8 cellular contexts compared by ENCODE assay signal in genomic region chr10:128047337-128047736, GRCh38.
DNase-seq lines count a peak whose midpoint lies in the region; ATAC-seq, FAIRE-seq and TF ChIP-seq lines count a peak whose summit lies in the region.

No MANE protein-coding gene starts in this region.

- dilution Hi-C loops in endothelial cell of umbilical vein (cut with MboI; ENCODE audit: extremely low pct_ligation_motif_present, low sequenced_read_pairs) = no loop called here

- no peaks in the 10 kb centered on the region for H3K9me3 ChIP-seq in Karpas-422 (ENCODE audit: low read length)
- no peaks in the 10 kb centered on the region for H3K9me3 ChIP-seq in endothelial cell of umbilical vein (replicated peaks; ENCODE audit: control insufficient read depth, insufficient read depth, low read length)

- intact Hi-C loops in endothelial cell of umbilical vein (cut with micrococcal nuclease) = no loop called here

- FAIRE-seq in endothelial cell of umbilical vein (lab: Jason Lieb, UNC) = peak; percentile 93

- BruUV-seq in endothelial cell of umbilical vein (replicated peaks; lab: Mats Ljungman, UMichigan) = no TSS peak

- H3K9ac ChIP-seq in Karpas-422 (ENCODE audit: low read length) (peak overlapping the region; percentile 77), endothelial cell of umbilical vein (replicated peaks; ENCODE audit: extremely low read depth, insufficient read depth, low read length) (peak overlapping the region; percentile 20)

- no peaks in the 10 kb centered on the region for H3K9me1 ChIP-seq in endothelial cell of umbilical vein (replicated peaks; ENCODE audit: control insufficient read depth, extremely low read depth, insufficient read depth, low read length)

- peak overlapping the region; percentile 70 for H3K27ac ChIP-seq in Karpas-422 (ENCODE audit: low read length)
- peak overlapping the region; percentile 58 for H3K27ac ChIP-seq in endothelial cell of umbilical vein (ENCODE audit: insufficient read depth, low read depth, low read length)
- H3K27ac ChIP-seq in temporal lobe (ENCODE audit: low read depth, low read length) = peak overlapping the region; percentile 18

- in situ Hi-C loops in Caki2 (cut with HindIII; ENCODE audit: low pct_unique_long_range_greater_than_20kb, low sequenced_read_pairs) = no loop called here

- no peaks in the 10 kb centered on the region for H3K9me3 Mint-ChIP-seq in activated CD8-positive, alpha-beta T cell treated with anti-CD3 and anti-CD28 coated beads, Interleukin-2, amount 10 ng/mL, durations not matched to agents 7 days and 5 days (ENCODE audit: insufficient read depth)
- no peaks in the 10 kb centered on the region for H3K9me3 Mint-ChIP-seq in nephron

- H3K36me3 ChIP-seq in Karpas-422 (ENCODE audit: insufficient read depth, low read length) (no peaks in the 10 kb centered on the region), endothelial cell of umbilical vein (ENCODE audit: control insufficient read depth in 2 of 2, extremely low read depth in 1 of 2, insufficient read depth in 2 of 2, low read length in 2 of 2) (peaks cover 9 to 45% of the 10 kb centered on the region in 2 experiments)

- H3K4me2 ChIP-seq in Karpas-422 (ENCODE audit: low read depth, low read length, poor library complexity, severe bottlenecking) (peak overlapping the region; percentile 85), endothelial cell of umbilical vein (ENCODE audit: insufficient read depth, low read length) (peak overlapping the region; percentile 11)

- no peaks in the 10 kb centered on the region for H3K27me3 ChIP-seq in Karpas-422 (ENCODE audit: low read length)
- no peaks in the 10 kb centered on the region for H3K27me3 ChIP-seq in endothelial cell of umbilical vein (ENCODE audit: control insufficient read depth in 2 of 2, insufficient read depth in 2 of 2, low read length in 2 of 2)

- ATAC-seq in GM21576 (IDR thresholded peaks at IDR 0.05; ENCODE audit: unreplicated experiment) = peak; percentile 98
- ATAC-seq in activated CD8-positive, alpha-beta T cell treated with anti-CD3 and anti-CD28 coated beads, Interleukin-2, amount 10 ng/mL, durations not matched to agents 7 days and 5 days = peak; percentile 100

- peaks cover 22% of the 10 kb centered on the region for H3K79me2 ChIP-seq in Karpas-422 (ENCODE audit: low read length)
- peaks cover 4% of the 10 kb centered on the region for H3K79me2 ChIP-seq in endothelial cell of umbilical vein (ENCODE audit: control insufficient read depth, insufficient read depth, low read length)

- H4K20me1 ChIP-seq in Karpas-422 (ENCODE audit: insufficient read depth, low read depth, low read length) (no peaks in the 10 kb centered on the region), endothelial cell of umbilical vein (replicated peaks; ENCODE audit: control insufficient read depth, extremely low read depth, insufficient read depth, low read length) (no peaks in the 10 kb centered on the region)

- peak overlapping the region; percentile 73 for H3K4me3 ChIP-seq in Karpas-422 (ENCODE audit: low read length)
- no peak overlapping the region for H3K4me3 ChIP-seq in endothelial cell of umbilical vein (replicated peaks in 1 of 3; ENCODE audit: insufficient read depth in 1 of 3, low read depth in 1 of 3, low read length in 3 of 3)

- DNase-seq in Caki2 (ENCODE audit: low read depth) = peak; percentile 87
- peak; percentile 95 for DNase-seq in Karpas-422
- peak; percentile 93 for DNase-seq in activated CD8-positive, alpha-beta T cell treated with anti-CD3 and anti-CD28 coated beads, Interleukin-2, amount 10 ng/mL, durations not matched to agents 7 days and 5 days
- DNase-seq in endothelial cell of umbilical vein (ENCODE audit: low read depth, low spot score) = peak; percentile 80
- DNase-seq in NCI-H69 (lab: John Stamatoyannopoulos, UW) = no peak

- CTCF ChIA-PET in activated CD8-positive, alpha-beta T cell treated with anti-CD3 and anti-CD28 coated beads, Interleukin-2, amount 10 ng/mL, durations not matched to agents 7 days and 5 days (lab: Charles Lee) = interaction anchor here (0.8 to 6.2 kb wide), 12 partner anchors 11 to 140 kb away, joined by 3 to 87 read pairs (median 4); partner anchors contain the start of gene PTPRE
- CTCF ChIA-PET in endothelial cell of umbilical vein (lab: Charles Lee) = interaction anchor here (0.8 to 2.8 kb wide), 8 partner anchors 10 to 141 kb away, joined by 3 to 25 read pairs (median 6); partner anchors contain the start of gene PTPRE

- H3K27ac Mint-ChIP-seq in activated CD8-positive, alpha-beta T cell treated with anti-CD3 and anti-CD28 coated beads, Interleukin-2, amount 10 ng/mL, durations not matched to agents 7 days and 5 days = peak overlapping the region; percentile 93
- peak overlapping the region in 2 of 3 experiments; percentile 47 to 60 for H3K27ac Mint-ChIP-seq in nephron

- H3K36me3 Mint-ChIP-seq in activated CD8-positive, alpha-beta T cell treated with anti-CD3 and anti-CD28 coated beads, Interleukin-2, amount 10 ng/mL, durations not matched to agents 7 days and 5 days (ENCODE audit: low read depth) = peaks cover 37% of the 10 kb centered on the region
- no peaks in the 10 kb centered on the region for H3K36me3 Mint-ChIP-seq in nephron (ENCODE audit: low read depth)

- peak; percentile 28 for TF ChIP-seq POLR2A in endothelial cell of umbilical vein (IDR thresholded peaks at IDR 0.05; ENCODE audit: low read depth, low read length)

- H3K27me3 Mint-ChIP-seq in activated CD8-positive, alpha-beta T cell treated with anti-CD3 and anti-CD28 coated beads, Interleukin-2, amount 10 ng/mL, durations not matched to agents 7 days and 5 days (ENCODE audit: low read depth) = no peaks in the 10 kb centered on the region
- peaks cover 13% of the 10 kb centered on the region for H3K27me3 Mint-ChIP-seq in nephron (ENCODE audit: low read depth)

- peaks cover 53% of the 10 kb centered on the region for H3K4me1 Mint-ChIP-seq in activated CD8-positive, alpha-beta T cell treated with anti-CD3 and anti-CD28 coated beads, Interleukin-2, amount 10 ng/mL, durations not matched to agents 7 days and 5 days (ENCODE audit: low read depth)
- H3K4me1 Mint-ChIP-seq in nephron = peaks cover 10% of the 10 kb centered on the region

- H3K4me3 Mint-ChIP-seq in activated CD8-positive, alpha-beta T cell treated with anti-CD3 and anti-CD28 coated beads, Interleukin-2, amount 10 ng/mL, durations not matched to agents 7 days and 5 days = peak overlapping the region; percentile 84
- H3K4me3 Mint-ChIP-seq in nephron = peak overlapping the region in 2 of 3 experiments; percentile 16 to 41

- no peak for TF ChIP-seq CTCF in endothelial cell of umbilical vein (IDR thresholded peaks at IDR 0.05; ENCODE audit: extremely low read depth in 1 of 2, insufficient read depth in 1 of 2, low read depth in 1 of 2, low read length in 2 of 2)
- TF ChIP-seq CTCF in nephron (IDR thresholded peaks at IDR 0.05; ENCODE audit: unreplicated experiment in 3 of 3) = no peak

- H2AFZ ChIP-seq in Karpas-422 (ENCODE audit: low read length) = peak overlapping the region; percentile 86
- H2AFZ ChIP-seq in endothelial cell of umbilical vein (ENCODE audit: low read depth, low read length) = no peak overlapping the region

- H3K4me1 ChIP-seq in Karpas-422 (ENCODE audit: low read length) = peaks cover 47% of the 10 kb centered on the region
- H3K4me1 ChIP-seq in endothelial cell of umbilical vein (ENCODE audit: control insufficient read depth, extremely low read depth, insufficient read depth, low read length) = peaks cover 17% of the 10 kb centered on the region

- H3K9me2 ChIP-seq in Karpas-422 (replicated peaks; ENCODE audit: insufficient read depth, low read length) = no peaks in the 10 kb centered on the region

- POLR2A ChIA-PET in activated CD8-positive, alpha-beta T cell treated with anti-CD3 and anti-CD28 coated beads, Interleukin-2, amount 10 ng/mL, durations not matched to agents 7 days and 5 days (lab: Charles Lee) = interaction anchor here (0.7 to 4.3 kb wide), 8 partner anchors 12 to 141 kb away, joined by 3 to 145 read pairs (median 6); partner anchors contain the start of gene MKI67
- POLR2A ChIA-PET in endothelial cell of umbilical vein (lab: Charles Lee) = no interaction called here

TF ChIP-seq in endothelial cell of umbilical vein, 7 proteins besides CTCF, POLR2A, EP300 and RAD21:
- TF ChIP-seq MAX (IDR thresholded peaks at IDR 0.05; ENCODE audit: insufficient read depth, insufficient read length) = no peak
- TF ChIP-seq POLR2AphosphoS5 (IDR thresholded peaks at IDR 0.05; ENCODE audit: insufficient read depth, low read depth, low read length) = peak; percentile 35

Comparison
In these comparisons a context has a peak if more than half of its experiments do, and no peak if none do; other contexts are left out.
1. H3K27ac ChIP-seq: peak in every context shown above with its lines; median percentile 70 in Karpas-422; 58 in endothelial cell of umbilical vein; 18 in temporal lobe.